ENCODE assay signal across 17 cellular contexts in the genomic region with DNA sequence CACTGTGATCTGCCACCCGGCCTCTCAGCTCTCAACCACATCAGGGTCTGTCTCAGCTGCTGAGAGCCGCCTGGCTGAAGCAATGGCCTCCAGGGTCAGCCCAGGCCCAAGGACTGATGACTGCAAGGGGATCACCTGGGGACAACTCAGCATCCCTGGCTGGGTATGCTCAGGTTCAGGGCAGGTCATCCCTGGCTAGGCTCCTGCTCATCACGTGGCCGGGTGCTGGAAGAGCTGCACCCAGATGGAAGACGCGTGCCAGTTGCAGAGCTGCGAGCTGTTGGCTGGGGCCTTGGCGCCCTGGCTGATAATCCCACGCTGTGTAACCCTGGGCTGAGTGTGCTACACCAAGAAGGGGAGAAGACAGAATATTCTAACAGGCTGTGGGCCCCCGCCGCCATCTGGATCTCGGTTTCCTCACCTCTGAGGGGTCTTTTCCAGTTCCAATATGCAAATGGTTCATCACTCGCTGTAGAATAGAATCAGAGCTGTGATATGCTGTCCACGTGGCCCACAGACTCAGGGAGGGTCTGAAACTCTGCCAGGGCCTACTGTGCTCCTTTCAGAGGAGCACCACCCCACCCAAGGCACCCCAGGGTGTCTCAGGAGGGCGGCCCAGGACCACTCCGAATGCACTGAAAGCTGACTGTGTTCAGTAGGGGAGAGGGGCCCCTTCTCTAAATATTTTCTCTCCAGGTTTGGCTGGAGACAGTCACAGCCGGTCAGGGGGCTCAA.
A peak's percentile ranks its signal among the peaks of the same experiment; 100 is the strongest.
DNase-seq lines count a peak whose midpoint lies in the region; ATAC-seq and TF ChIP-seq lines count a peak whose summit lies in the region.
"Had no signal": no experiment of that assay in that cellular context is flagged by ENCODE, and none has a peak within 500 bp of the region (broad histone marks: within the 10 kb centered on the region; RNA-seq: fewer than 3 reads in every experiment).

No MANE protein-coding gene starts in this region.

- H3K79me2 ChIP-seq in smooth muscle cell (ENCODE audit: low read depth), result no peaks in the 10 kb centered on the region

- peaks cover 3 to 19% of the 10 kb centered on the region in 2 donors for H3K4me1 ChIP-seq in ascending aorta
- H3K4me1 ChIP-seq in smooth muscle cell (ENCODE audit: low read depth), result peaks cover 25% of the 10 kb centered on the region

- H3K9me3 Mint-ChIP-seq in HFFc6, result no peaks in the 10 kb centered on the region
- H3K9me3 Mint-ChIP-seq: activated CD4-positive, alpha-beta T cell treated with anti-CD3 and anti-CD28 coated beads, Interleukin-2, amount 10 ng/mL, durations not matched to agents 7 days and 5 days; activated T-cell treated with anti-CD3 and anti-CD28 coated beads, Interleukin-2, amount 50 U/mL, for 72 hours; natural killer cell treated with Interleukin-12 subunit alpha and Interleukin-12 subunit beta and Interleukin-15 and Interleukin-18, amount 100 ng/mL, for 72 hours had no signal

- no peaks in the 10 kb centered on the region for H3K9me3 ChIP-seq in ascending aorta
- no peaks in the 10 kb centered on the region for H3K9me3 ChIP-seq in smooth muscle cell (replicated peaks; ENCODE audit: low read depth)
- H3K9me3 ChIP-seq: esophagus squamous epithelium had no signal

- H3F3A ChIP-seq in smooth muscle cell (ENCODE audit: low read depth), result peaks cover 26% of the 10 kb centered on the region

- peaks cover 50% of the 10 kb centered on the region for H3K4me1 Mint-ChIP-seq in HFFc6 (ENCODE audit: low read depth)

- DNase-seq in HFFc6 (no peak), ascending aorta (ENCODE audit: low spot score in 2 of 2) (peak in 1 of 2 donors; percentile 67), smooth muscle cell (lab: John Stamatoyannopoulos, UW; ENCODE audit: unreplicated experiment) (no peak), dermis blood vessel endothelial cell (no peak), NOMO-1 treated with DMSO at 0.1 percent for 48 hours (lab: John Stamatoyannopoulos, UW; ENCODE audit: unreplicated experiment) (no peak)
- DNase-seq in stimulated activated naive CD8-positive, alpha-beta T cell treated with anti-CD3 and anti-CD28 coated beads, Interleukin-15, Interleukin-2, amounts not matched to agents 100 U/mL and 50 U/mL, for 24 hours, result no peak
- DNase-seq: activated CD4-positive, alpha-beta T cell treated with anti-CD3 and anti-CD28 coated beads, Interleukin-2, amount 10 ng/mL, durations not matched to agents 7 days and 5 days; activated T-cell treated with anti-CD3 and anti-CD28 coated beads, Interleukin-2, amount 50 U/mL, for 72 hours; cortex of kidney; esophagus squamous epithelium; NCI-H1417 treated with DMSO at 0.1 percent for 48 hours; stimulated activated naive CD4-positive, alpha-beta T cell treated with Interleukin-2 at 50 U/mL for 16 hours; T-helper 2 cell had no signal

- no peaks in the 10 kb centered on the region for H4K20me1 ChIP-seq in smooth muscle cell (ENCODE audit: low read depth)

- ATAC-seq in stimulated activated naive CD8-positive, alpha-beta T cell treated with anti-CD3 and anti-CD28 coated beads, Interleukin-15, Interleukin-2, amounts not matched to agents 100 U/mL and 50 U/mL, for 24 hours, result no peak
- no peak for ATAC-seq in GM18870 (IDR thresholded peaks at IDR 0.05; ENCODE audit: unreplicated experiment)

- no peaks in the 10 kb centered on the region for H3K27me3 ChIP-seq in ascending aorta
- no peaks in the 10 kb centered on the region for H3K27me3 ChIP-seq in layer of hippocampus (ENCODE audit: control insufficient read depth, insufficient read depth, low read length)
- no peaks in the 10 kb centered on the region for H3K27me3 ChIP-seq in smooth muscle cell (ENCODE audit: low read depth)
- H3K27me3 ChIP-seq: esophagus squamous epithelium had no signal

- peak overlapping the region; percentile 4 for H3K9ac ChIP-seq in smooth muscle cell (ENCODE audit: low read depth)
- H3K9ac ChIP-seq: KMS-11 had no signal

- peak overlapping the region; percentile 75 for H3K27ac Mint-ChIP-seq in HFFc6
- H3K27ac Mint-ChIP-seq: activated CD4-positive, alpha-beta T cell treated with anti-CD3 and anti-CD28 coated beads, Interleukin-2, amount 10 ng/mL, durations not matched to agents 7 days and 5 days; activated T-cell treated with anti-CD3 and anti-CD28 coated beads, Interleukin-2, amount 50 U/mL, for 72 hours; natural killer cell treated with Interleukin-12 subunit alpha and Interleukin-12 subunit beta and Interleukin-15 and Interleukin-18, amount 100 ng/mL, for 72 hours had no signal

- H3K27ac ChIP-seq in ascending aorta, result peak overlapping the region; percentile 71 to 90
- peak overlapping the region; percentile 30 for H3K27ac ChIP-seq in layer of hippocampus (ENCODE audit: low read depth, low read length)
- peak overlapping the region; percentile 65 for H3K27ac ChIP-seq in smooth muscle cell (ENCODE audit: low read depth)
- H3K27ac ChIP-seq: KMS-11 had no signal

- H3K4me3 ChIP-seq in ascending aorta (no peak overlapping the region), smooth muscle cell (no peak overlapping the region)
- H3K4me3 ChIP-seq: esophagus squamous epithelium had no signal

- H3K27me3 Mint-ChIP-seq in HFFc6 (ENCODE audit: insufficient read depth), result no peaks in the 10 kb centered on the region
- H3K27me3 Mint-ChIP-seq: activated CD4-positive, alpha-beta T cell treated with anti-CD3 and anti-CD28 coated beads, Interleukin-2, amount 10 ng/mL, durations not matched to agents 7 days and 5 days had no signal

- intact Hi-C loops in ascending aorta (cut with DNase I), result loop anchor here (2.0 to 5.0 kb wide), 2 partner anchors 54 to 148 kb away; no protein-coding TSS in a partner anchor

- TF ChIP-seq CTCF in HFFc6 (IDR thresholded peaks at IDR 0.05) (no peak), ascending aorta (IDR thresholded peaks at IDR 0.05) (no peak), smooth muscle cell (IDR thresholded peaks at IDR 0.05; ENCODE audit: borderline replicate concordance, insufficient read depth, poor library complexity, severe bottlenecking) (no peak)

- 88% methylated on average over 17 of the region's 17 CpGs for WGBS in smooth muscle cell (ENCODE audit: low lambda C conversion rate)

- H3K36me3 Mint-ChIP-seq in HFFc6 (ENCODE audit: low read depth), result no peaks in the 10 kb centered on the region
- H3K36me3 Mint-ChIP-seq: natural killer cell treated with Interleukin-12 subunit alpha and Interleukin-12 subunit beta and Interleukin-15 and Interleukin-18, amount 100 ng/mL, for 72 hours had no signal

- no peak overlapping the region for H2AFZ ChIP-seq in smooth muscle cell (ENCODE audit: low read depth)

- H3K36me3 ChIP-seq in ascending aorta, result no peaks in the 10 kb centered on the region
- no peaks in the 10 kb centered on the region for H3K36me3 ChIP-seq in smooth muscle cell (ENCODE audit: low read depth)
- H3K36me3 ChIP-seq: esophagus squamous epithelium had no signal

- H3K4me2 ChIP-seq in smooth muscle cell, result peak overlapping the region; percentile 6
- H3K4me2 ChIP-seq: KMS-11 had no signal

- no peak overlapping the region for H3K4me3 Mint-ChIP-seq in HFFc6
- H3K4me3 Mint-ChIP-seq: activated CD4-positive, alpha-beta T cell treated with anti-CD3 and anti-CD28 coated beads, Interleukin-2, amount 10 ng/mL, durations not matched to agents 7 days and 5 days; natural killer cell treated with Interleukin-12 subunit alpha and Interleukin-12 subunit beta and Interleukin-15 and Interleukin-18, amount 100 ng/mL, for 72 hours had no signal

Comparison
In these comparisons a context has a peak if more than half of its experiments do, and no peak if none do; other contexts are left out.
1. H3K27ac ChIP-seq: peak in every context shown above with its lines; median percentile 80 in ascending aorta; 65 in smooth muscle cell; 30 in layer of hippocampus.